In the genomic region with DNA sequence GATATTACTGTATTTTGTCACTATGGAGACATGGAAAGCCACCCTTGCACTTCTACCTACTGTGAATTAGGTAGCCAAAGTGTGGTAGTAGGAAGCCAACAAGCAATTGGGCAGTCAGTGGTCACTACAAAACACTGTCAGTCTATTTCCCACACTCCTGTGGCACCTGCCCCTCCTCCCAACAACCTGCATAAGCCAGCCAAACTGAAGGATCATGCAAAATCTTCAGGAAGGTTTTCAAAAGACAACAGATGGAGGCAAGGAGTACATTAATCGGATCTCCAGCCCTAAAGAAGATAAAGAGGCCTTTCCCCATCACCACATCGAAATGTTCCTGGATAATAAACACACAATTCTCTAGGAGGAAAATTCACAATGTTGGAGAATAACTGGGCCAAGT, we compare ENCODE assay signal across 14 cellular contexts.
"Had no signal": no experiment of that assay in that cellular context is flagged by ENCODE, and none has a peak within 500 bp of the region (broad histone marks: within the 10 kb centered on the region; RNA-seq: fewer than 3 reads in every experiment).

No MANE protein-coding gene starts in this region.

- DNase-seq: effector CD8-positive, alpha-beta T cell; gastrocnemius medialis; heart right ventricle; islet precursor cell; mammary epithelial cell; naive thymus-derived CD8-positive, alpha-beta T cell; psoas muscle; spleen; stimulated activated CD4-positive, alpha-beta T cell treated with anti-CD3 and anti-CD28 coated beads, Interleukin-15, amount 100 ng/mL, for 24 hours; stimulated activated CD4-positive, alpha-beta T cell treated with anti-CD3 and anti-CD28 coated beads, Interleukin-1b, Interleukin-23, amount 100 ng/mL, for 48 hours; stimulated activated CD4-positive, alpha-beta T cell treated with anti-CD3 and anti-CD28 coated beads, Interleukin-4, amount 100 ng/mL, for 24 hours; stimulated activated naive CD8-positive, alpha-beta T cell treated with anti-CD3 and anti-CD28 coated beads, Interleukin-15, amount 100 ng/mL, for 72 hours; trophoblast cell had no signal

- H3K27ac ChIP-seq: coronary artery, heart right ventricle, psoas muscle, spleen had no signal

- H3K36me3 ChIP-seq: gastrocnemius medialis had no signal

- H3K9me3 ChIP-seq: gastrocnemius medialis, heart right ventricle, psoas muscle, spleen had no signal

- H3K27me3 ChIP-seq: gastrocnemius medialis, heart right ventricle, spleen had no signal

- H3K4me3 ChIP-seq: coronary artery, gastrocnemius medialis, heart right ventricle, psoas muscle, spleen had no signal

- H3K4me1 ChIP-seq: spleen had no signal
